Comparison of ENCODE assay signal across 13 cellular contexts in the genomic region with DNA sequence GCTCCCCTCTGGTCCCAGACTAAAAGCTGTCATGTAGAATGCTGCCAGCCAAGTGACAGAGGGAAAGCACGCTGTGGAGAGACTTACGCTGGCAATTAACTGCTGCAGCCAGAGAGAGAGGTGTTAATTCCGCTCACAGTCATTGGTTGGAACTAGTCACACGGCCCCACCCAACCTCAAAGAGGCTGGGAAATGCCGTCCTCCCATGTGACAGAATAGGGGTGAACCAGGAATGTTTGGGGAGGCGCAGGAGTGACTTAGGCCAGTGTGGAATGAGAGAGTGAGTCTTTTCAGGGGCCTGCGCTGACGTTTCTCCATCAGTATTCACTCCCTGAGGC.
"Had no signal": no experiment of that assay in that cellular context is flagged by ENCODE, and none has a peak within 500 bp of the region (broad histone marks: within the 10 kb centered on the region; RNA-seq: fewer than 3 reads in every experiment).

No MANE protein-coding gene starts in this region.

- H3K9me3 ChIP-seq: left ventricle myocardium inferior, tibial nerve, uterus had no signal

- H3K36me3 ChIP-seq: uterus had no signal

- H3K27ac ChIP-seq: left ventricle myocardium inferior, tibial nerve, uterus had no signal

- ATAC-seq: activated CD8-positive, alpha-beta T cell treated with anti-CD3 and anti-CD28 coated beads for 36 hours; stimulated activated memory B cell treated with anti-CD40 and anti-IgM and Interleukin-4, amounts not matched to agents 10 μg/mL and 1 μg/mL and 100 μg/mL, for 72 hours; T-helper 17 cell had no signal

- DNase-seq: activated CD4-positive, alpha-beta T cell treated with anti-CD3 and anti-CD28 coated beads for 48 hours; activated CD8-positive, alpha-beta T cell treated with anti-CD3 and anti-CD28 coated beads for 36 hours; activated naive CD4-positive, alpha-beta T cell; erythroblast; hypothalamus; left ventricle myocardium inferior; mesenchymal stem cell; stimulated activated CD4-positive, alpha-beta T cell treated with anti-CD3 and anti-CD28 coated beads, Interleukin-2, amount 100 ng/mL, for 24 hours; T-helper 17 cell; uterus had no signal

- H3K4me3 ChIP-seq: left ventricle myocardium inferior, tibial nerve, uterus had no signal

- H3K4me3 Mint-ChIP-seq: activated CD8-positive, alpha-beta T cell treated with anti-CD3 and anti-CD28 coated beads for 36 hours; stimulated activated memory B cell treated with anti-CD40 and anti-IgM and Interleukin-4, amounts not matched to agents 10 μg/mL and 1 μg/mL and 100 μg/mL, for 72 hours; T-helper 17 cell had no signal

- FAIRE-seq: colon had no signal

- H3K27me3 Mint-ChIP-seq: activated CD8-positive, alpha-beta T cell treated with anti-CD3 and anti-CD28 coated beads for 36 hours; stimulated activated memory B cell treated with anti-CD40 and anti-IgM and Interleukin-4, amounts not matched to agents 10 μg/mL and 1 μg/mL and 100 μg/mL, for 72 hours had no signal

- H3K27me3 ChIP-seq: tibial nerve, uterus had no signal

- H3K9me3 Mint-ChIP-seq: activated CD8-positive, alpha-beta T cell treated with anti-CD3 and anti-CD28 coated beads for 36 hours; stimulated activated memory B cell treated with anti-CD40 and anti-IgM and Interleukin-4, amounts not matched to agents 10 μg/mL and 1 μg/mL and 100 μg/mL, for 72 hours had no signal

- H3K27ac Mint-ChIP-seq: activated CD8-positive, alpha-beta T cell treated with anti-CD3 and anti-CD28 coated beads for 36 hours; stimulated activated memory B cell treated with anti-CD40 and anti-IgM and Interleukin-4, amounts not matched to agents 10 μg/mL and 1 μg/mL and 100 μg/mL, for 72 hours; T-helper 17 cell had no signal
